In the genomic region with DNA sequence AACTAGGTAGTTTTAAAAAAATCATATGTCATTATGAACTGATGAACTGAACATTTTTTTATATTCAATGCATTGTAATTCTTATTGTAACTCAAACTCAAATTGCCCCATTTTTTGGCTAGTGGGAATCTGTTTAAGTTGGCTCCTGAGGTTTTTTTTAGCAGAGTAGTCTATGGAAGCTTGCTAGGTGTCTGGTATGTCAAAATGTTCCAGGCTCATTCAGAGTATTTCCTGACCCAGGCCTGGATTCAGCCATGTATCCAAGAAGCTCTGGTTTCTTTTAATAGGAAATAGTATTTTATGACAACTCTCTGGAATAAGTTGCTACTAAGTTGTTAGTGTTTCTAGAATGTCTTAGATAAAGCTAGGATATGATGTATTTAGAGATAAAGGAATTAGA, we compare ENCODE assay signal across 1 cellular context.
TF ChIP-seq lines count a peak whose summit lies in the region.

No MANE protein-coding gene starts in this region.

TF ChIP-seq in HepG2, 621 proteins besides CTCF, POLR2A, EP300 and RAD21 (continued from another document):
- TF ChIP-seq ZNF607 (CRISPR knock-in tag; IDR thresholded peaks at IDR 0.05; ENCODE audit: borderline replicate concordance) (no peak), ZMAT3 (CRISPR knock-in tag; conservative IDR thresholded peaks at IDR 0.05) (no peak), GATA4 (IDR thresholded peaks at IDR 0.05; ENCODE audit: borderline replicate concordance, low read depth) (no peak), KLF9 (CRISPR knock-in tag; IDR thresholded peaks at IDR 0.05; ENCODE audit: low read depth) (no peak), ZNF414 (CRISPR knock-in tag; IDR thresholded peaks at IDR 0.05) (no peak)
- TF ChIP-seq, protein P1, sequence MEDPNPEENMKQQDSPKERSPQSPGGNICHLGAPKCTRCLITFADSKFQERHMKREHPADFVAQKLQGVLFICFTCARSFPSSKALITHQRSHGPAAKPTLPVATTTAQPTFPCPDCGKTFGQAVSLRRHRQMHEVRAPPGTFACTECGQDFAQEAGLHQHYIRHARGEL (CRISPR knock-in tag; IDR thresholded peaks at IDR 0.05) = no peak
